ENCODE assay signal across 1 cellular context in genomic region chr17:42609182-42609813, GRCh38.
TF ChIP-seq lines count a peak whose summit lies in the region.

Gene RETREG3 (minus strand): TSS chr17:42609374. CDS start chr17:42609324, 50 bp downstream.
Gene TUBG1 (plus strand): TSS chr17:42609683. CDS start chr17:42609738, 55 bp downstream.

TF ChIP-seq in HEK293, 187 proteins besides CTCF, POLR2A, EP300 and RAD21 (continued from another document and continues in another):
- TF ChIP-seq ZNF148 (tag by site-specific recombination; IDR thresholded peaks at IDR 0.05; ENCODE audit: borderline replicate concordance) (no peak), ZNF548 (tag by site-specific recombination; IDR thresholded peaks at IDR 0.05) (no peak), ZNF626 (tag by site-specific recombination; IDR thresholded peaks at IDR 0.05) (no peak), ZNF23 (tag by site-specific recombination; IDR thresholded peaks at IDR 0.05; ENCODE audit: borderline replicate concordance) (no peak), TRIM28 (IDR thresholded peaks at IDR 0.05; ENCODE audit: borderline replicate concordance, low read length) (no peak), SP7 (tag by site-specific recombination; IDR thresholded peaks at IDR 0.05) (no peak), ZNF658 (tag by site-specific recombination; IDR thresholded peaks at IDR 0.05) (no peak), ZNF791 (tag by site-specific recombination; IDR thresholded peaks at IDR 0.05) (no peak), ZNF416 (tag by site-specific recombination; IDR thresholded peaks at IDR 0.05) (no peak), HOXD13 (CRISPR knock-in tag; IDR thresholded peaks at IDR 0.05; ENCODE audit: borderline replicate concordance) (no peak), ZNF16 (tag by site-specific recombination; IDR thresholded peaks at IDR 0.05; ENCODE audit: low read depth) (no peak), ZSCAN18 (tag by site-specific recombination; IDR thresholded peaks at IDR 0.05) (no peak), ZNF112 (tag by site-specific recombination; IDR thresholded peaks at IDR 0.05) (no peak), ZNF184 (tag by site-specific recombination; IDR thresholded peaks at IDR 0.05) (no peak), ZNF48 (tag by site-specific recombination; IDR thresholded peaks at IDR 0.05) (no peak), RBAK (tag by site-specific recombination; IDR thresholded peaks at IDR 0.05) (no peak), ZNF18 (tag by site-specific recombination; IDR thresholded peaks at IDR 0.05) (no peak), ZNF843 (tag by site-specific recombination; IDR thresholded peaks at IDR 0.05) (0 out of 2 replicates have a peak, but pooled peaks have one; percentile 13), KLF7 (tag by site-specific recombination; IDR thresholded peaks at IDR 0.05; ENCODE audit: borderline replicate concordance) (no peak), ZNF596 (tag by site-specific recombination; IDR thresholded peaks at IDR 0.05) (no peak), ZNF248 (tag by site-specific recombination; IDR thresholded peaks at IDR 0.05) (no peak), ZNF585B (tag by site-specific recombination; IDR thresholded peaks at IDR 0.05) (no peak), FEZF1 (tag by site-specific recombination; IDR thresholded peaks at IDR 0.05) (no peak), GLIS1 (tag by site-specific recombination; IDR thresholded peaks at IDR 0.05) (peak; percentile 47), ZNF768 (tag by site-specific recombination; IDR thresholded peaks at IDR 0.05) (no peak), ZNF19 (tag by site-specific recombination; IDR thresholded peaks at IDR 0.05; ENCODE audit: low read depth) (no peak), INSM2 (tag by site-specific recombination; IDR thresholded peaks at IDR 0.05) (no peak), ZNF426 (tag by site-specific recombination; IDR thresholded peaks at IDR 0.05) (no peak), ZNF521 (tag by site-specific recombination; IDR thresholded peaks at IDR 0.05) (no peak), ZNF837 (tag by site-specific recombination; IDR thresholded peaks at IDR 0.05) (no peak), ZNF274 (IDR thresholded peaks at IDR 0.05; ENCODE audit: low read length) (no peak), ZNF274 (tag by site-specific recombination; IDR thresholded peaks at IDR 0.05; ENCODE audit: borderline replicate concordance) (no peak), ZBTB48 (tag by site-specific recombination; IDR thresholded peaks at IDR 0.05) (no peak; the same call in 1 of the 2 replicates), MEIS1 (CRISPR knock-in tag; IDR thresholded peaks at IDR 0.05; ENCODE audit: borderline replicate concordance) (no peak), PATZ1 (tag by site-specific recombination; IDR thresholded peaks at IDR 0.05) (peak; percentile 90), ZBTB21 (tag by site-specific recombination; IDR thresholded peaks at IDR 0.05) (no peak), ZNF302 (tag by site-specific recombination; IDR thresholded peaks at IDR 0.05; ENCODE audit: low read depth) (no peak), ZNF394 (tag by site-specific recombination; IDR thresholded peaks at IDR 0.05; ENCODE audit: borderline replicate concordance) (no peak), ZNF280C (tag by site-specific recombination; IDR thresholded peaks at IDR 0.05) (no peak), AEBP2 (tag by site-specific recombination; IDR thresholded peaks at IDR 0.05; ENCODE audit: borderline replicate concordance) (no peak), KLF17 (tag by site-specific recombination; IDR thresholded peaks at IDR 0.05) (no peak), ZNF398 (tag by site-specific recombination; IDR thresholded peaks at IDR 0.05) (no peak), BCL11B (tag by site-specific recombination; IDR thresholded peaks at IDR 0.05; ENCODE audit: low read depth) (0 out of 2 replicates have a peak, but pooled peaks have one; percentile 9), ZNF549 (tag by site-specific recombination; IDR thresholded peaks at IDR 0.05) (no peak), PRDM4 (tag by site-specific recombination; IDR thresholded peaks at IDR 0.05) (no peak), ZNF530 (tag by site-specific recombination; IDR thresholded peaks at IDR 0.05; ENCODE audit: low read depth) (no peak)
